ENCODE assay signal across 8 cellular contexts in genomic region chr4:112099701-112100289, GRCh38. TPM values are rescaled to one million over a fixed set of nuclear protein-coding genes. Genes with fewer than 3 reads are reported as not detected.
DNase-seq lines count a peak whose midpoint lies in the region; ATAC-seq and TF ChIP-seq lines count a peak whose summit lies in the region.

No MANE protein-coding gene starts in this region.

- no peak overlapping the region for H3K27ac Mint-ChIP-seq in glutamatergic neuron (ENCODE audit: unreplicated experiment)

- no peaks in the 10 kb centered on the region for H3K4me1 Mint-ChIP-seq in glutamatergic neuron (ENCODE audit: low read depth, unreplicated experiment)

- H3K27ac ChIP-seq in 22Rv1, result peak overlapping the region; percentile 26; the same call in 1 of the 2 replicates
- H3K27ac ChIP-seq in VCaP, result peak overlapping the region; percentile 45

- no peak overlapping the region for H3K4me3 Mint-ChIP-seq in glutamatergic neuron (ENCODE audit: unreplicated experiment)

- no peaks in the 10 kb centered on the region for H3K27me3 Mint-ChIP-seq in glutamatergic neuron (ENCODE audit: unreplicated experiment)

- no peaks in the 10 kb centered on the region for H3K36me3 Mint-ChIP-seq in glutamatergic neuron (ENCODE audit: unreplicated experiment)

- ATAC-seq in HG02623 (IDR thresholded peaks at IDR 0.05; ENCODE audit: unreplicated experiment), result peak; percentile 72

- peak; percentile 73 for TF ChIP-seq CTCF in 22Rv1 (IDR thresholded peaks at IDR 0.05)
- peak; percentile 48 for TF ChIP-seq CTCF in GM12873 (IDR thresholded peaks at IDR 0.05; ENCODE audit: insufficient read depth, low read depth, low read length, missing control alignments)
- peak; percentile 74 for TF ChIP-seq CTCF in VCaP (conservative IDR thresholded peaks at IDR 0.05)
- peak; percentile 66 for TF ChIP-seq CTCF in glutamatergic neuron (IDR thresholded peaks at IDR 0.05; ENCODE audit: partially characterized antibody, unreplicated experiment)

- peaks cover 2% of the 10 kb centered on the region for H3K9me3 Mint-ChIP-seq in glutamatergic neuron (ENCODE audit: unreplicated experiment)

- DNase-seq in NCI-H1417 (lab: John Stamatoyannopoulos, UW) (peak in 2 of 3 experiments; percentile 9 to 76), glutamatergic neuron (no peak), retina (peak; percentile 51)
- no peak for DNase-seq in activated naive CD4-positive, alpha-beta T cell treated with anti-CD3 and anti-CD28 coated beads, Interleukin-2, amount 50 U/mL, for 16 hours

RNA-seq across cellular contexts. Expression of gene FAM241A, which starts 45.5 kb away (rescaled TPM):
- 1.2 TPM for total RNA-seq in glutamatergic neuron (ENCODE audit: unreplicated experiment)

Comparison
In these comparisons a context has a peak if more than half of its experiments do, and no peak if none do; other contexts are left out.
1. DNase-seq: peak in NCI-H1417 (2 of 3) and retina (single experiment); none in glutamatergic neuron (single experiment) and activated naive CD4-positive, alpha-beta T cell treated with anti-CD3 and anti-CD28 coated beads, Interleukin-2, amount 50 U/mL, for 16 hours (single experiment).
2. Peak in every context shown above with its lines, with median percentiles within 50 percentile points of each other: CTCF ChIP-seq.